ENCODE assay signal across 14 cellular contexts in genomic region chr7:73327449-73327848, GRCh38. TPM values are rescaled to one million over a fixed set of nuclear protein-coding genes. Genes with fewer than 3 reads are reported as not detected.
"Had no signal": no experiment of that assay in that cellular context is flagged by ENCODE, and none has a peak within 500 bp of the region (broad histone marks: within the 10 kb centered on the region; RNA-seq: fewer than 3 reads in every experiment).

No MANE protein-coding gene starts in this region.

RNA-seq across cellular contexts. Expression of gene TRIM50, which starts 0.4 kb away (rescaled TPM):
- total RNA-seq: activated B cell treated with CpG ODN at 0.5 μM for 24 hours; activated CD4-positive, alpha-beta memory T cell treated with anti-CD3 and anti-CD28 coated beads for 36 hours; activated CD4-positive, alpha-beta memory T cell treated with anti-CD3 and anti-CD28 coated beads, Interleukin-2, amount 10 ng/mL, durations not matched to agents 7 days and 5 days; activated CD4-positive, alpha-beta T cell treated with anti-CD3 and anti-CD28 coated beads for 36 hours; activated CD4-positive, alpha-beta T cell treated with anti-CD3 and anti-CD28 coated beads, Interleukin-2, amount 10 ng/mL, durations not matched to agents 24 days and 14 days; activated CD4-positive, alpha-beta T cell treated with anti-CD3 and anti-CD28 coated beads, Interleukin-2, amount 10 ng/mL, durations not matched to agents 7 days and 5 days; activated CD8-positive, alpha-beta memory T cell treated with anti-CD3 and anti-CD28 coated beads for 36 hours; activated CD8-positive, alpha-beta memory T cell treated with anti-CD3 and anti-CD28 coated beads, Interleukin-2, amount 10 ng/mL, durations not matched to agents 7 days and 5 days; activated CD8-positive, alpha-beta T cell treated with anti-CD3 and anti-CD28 coated beads for 36 hours; activated CD8-positive, alpha-beta T cell treated with anti-CD3 and anti-CD28 coated beads, Interleukin-2, amount 10 ng/mL, durations not matched to agents 7 days and 5 days; T-cell; T-helper 1 cell treated with Interleukin-12 subunit alpha and Interleukin-12 subunit beta and Interleukin-4 antibody, amounts not matched to agents 30 ng/mL and 1 ng/mL, for 36 hours; T-helper 17 cell; T-helper 2 cell treated with Interferon-gamma antibody and Interleukin-4, amounts not matched to agents 100 ng/mL and 5 ng/mL, for 36 hours had no signal

RNA-seq across cellular contexts. Expression of gene FKBP6, which starts 0.5 kb away (rescaled TPM):
- total RNA-seq: activated B cell treated with CpG ODN at 0.5 μM for 24 hours; activated CD4-positive, alpha-beta memory T cell treated with anti-CD3 and anti-CD28 coated beads for 36 hours; activated CD4-positive, alpha-beta memory T cell treated with anti-CD3 and anti-CD28 coated beads, Interleukin-2, amount 10 ng/mL, durations not matched to agents 7 days and 5 days; activated CD4-positive, alpha-beta T cell treated with anti-CD3 and anti-CD28 coated beads for 36 hours; activated CD4-positive, alpha-beta T cell treated with anti-CD3 and anti-CD28 coated beads, Interleukin-2, amount 10 ng/mL, durations not matched to agents 24 days and 14 days; activated CD4-positive, alpha-beta T cell treated with anti-CD3 and anti-CD28 coated beads, Interleukin-2, amount 10 ng/mL, durations not matched to agents 7 days and 5 days; activated CD8-positive, alpha-beta memory T cell treated with anti-CD3 and anti-CD28 coated beads for 36 hours; activated CD8-positive, alpha-beta memory T cell treated with anti-CD3 and anti-CD28 coated beads, Interleukin-2, amount 10 ng/mL, durations not matched to agents 7 days and 5 days; activated CD8-positive, alpha-beta T cell treated with anti-CD3 and anti-CD28 coated beads for 36 hours; activated CD8-positive, alpha-beta T cell treated with anti-CD3 and anti-CD28 coated beads, Interleukin-2, amount 10 ng/mL, durations not matched to agents 7 days and 5 days; T-cell; T-helper 1 cell treated with Interleukin-12 subunit alpha and Interleukin-12 subunit beta and Interleukin-4 antibody, amounts not matched to agents 30 ng/mL and 1 ng/mL, for 36 hours; T-helper 17 cell; T-helper 2 cell treated with Interferon-gamma antibody and Interleukin-4, amounts not matched to agents 100 ng/mL and 5 ng/mL, for 36 hours had no signal
